10 cellular contexts compared by ENCODE assay signal in genomic region chr10:95474228-95475002, GRCh38.
DNase-seq lines count a peak whose midpoint lies in the region; ATAC-seq, FAIRE-seq and TF ChIP-seq lines count a peak whose summit lies in the region.
"Had no signal": no experiment of that assay in that cellular context is flagged by ENCODE, and none has a peak within 500 bp of the region (broad histone marks: within the 10 kb centered on the region; RNA-seq: fewer than 3 reads in every experiment).

No MANE protein-coding gene starts in this region.

- H4K8ac ChIP-seq in H1 (ENCODE audit: extremely low read depth, insufficient read depth, low read length) (no peak overlapping the region), mesenchymal stem cell (ENCODE audit: low read length) (no peak overlapping the region)

- peaks cover 10 to 36% (median 28%) of the 10 kb centered on the region in 4 experiments for H3K4me1 ChIP-seq in H1 (replicated peaks in 1 of 4; ENCODE audit: control insufficient read depth in 3 of 4, insufficient read depth in 4 of 4, low read length in 3 of 4)
- H3K4me1 ChIP-seq in mesenchymal stem cell (ENCODE audit: control insufficient read depth, insufficient read depth, low read depth, low read length): no peaks in the 10 kb centered on the region
- H3K4me1 ChIP-seq in uterus: peaks cover 3 to 10% of the 10 kb centered on the region in 2 donors
- H3K4me1 ChIP-seq: A549 had no signal

- TF ChIP-seq RAD21 in H1 (IDR thresholded peaks at IDR 0.05 in 1 of 2, conservative IDR thresholded peaks at IDR 0.05 in 1 of 2; ENCODE audit: low read depth in 2 of 2, low read length in 2 of 2): no peak

- H3K36me3 ChIP-seq in H1 (ENCODE audit: control insufficient read depth in 2 of 4, insufficient read depth in 4 of 4, low read length in 3 of 4): no peaks in the 10 kb centered on the region
- H3K36me3 ChIP-seq in mesenchymal stem cell (ENCODE audit: control insufficient read depth in 1 of 2, insufficient read depth in 2 of 2, low read depth in 1 of 2, low read length in 2 of 2): no peaks in the 10 kb centered on the region
- H3K36me3 ChIP-seq in uterus: no peaks in the 10 kb centered on the region

- no peak for TF ChIP-seq EP300 in H1 (IDR thresholded peaks at IDR 0.05; ENCODE audit: borderline replicate concordance in 1 of 2, low read depth in 2 of 2, low read length in 2 of 2)

- H2BK12ac ChIP-seq in H1 (ENCODE audit: low read depth, low read length): no peak overlapping the region
- H2BK12ac ChIP-seq in mesenchymal stem cell (ENCODE audit: low read length in 2 of 2): no peak overlapping the region

- H2BK20ac ChIP-seq in H1 (ENCODE audit: low read length): no peak overlapping the region

- H3K79me1 ChIP-seq in H1 (ENCODE audit: low read depth, low read length) (no peaks in the 10 kb centered on the region), mesenchymal stem cell (replicated peaks; ENCODE audit: low read length, poor library complexity, severe bottlenecking) (no peaks in the 10 kb centered on the region)

- no peak overlapping the region for H3K23ac ChIP-seq in H1 (ENCODE audit: insufficient read length)
- H3K23ac ChIP-seq in mesenchymal stem cell (ENCODE audit: low read length in 2 of 2): no peak overlapping the region

- H3K9me3 ChIP-seq in H1 (ENCODE audit: insufficient read depth in 2 of 2, low read depth in 1 of 2, low read length in 1 of 2): no peaks in the 10 kb centered on the region
- H3K9me3 ChIP-seq in mesenchymal stem cell (ENCODE audit: control insufficient read depth, low read length): no peaks in the 10 kb centered on the region
- H3K9me3 ChIP-seq in uterus: no peaks in the 10 kb centered on the region
- H3K9me3 ChIP-seq: A549 had no signal

- H3K18ac ChIP-seq in H1 (ENCODE audit: extremely low read depth, low read length) (peak overlapping the region; percentile 10; the same call in 1 of the 2 replicates), mesenchymal stem cell (ENCODE audit: low read depth in 1 of 2, low read length in 2 of 2) (no peak overlapping the region)

- H3K4me3 ChIP-seq in H1 (ENCODE audit: extremely low read depth in 1 of 4, insufficient read depth in 2 of 4, low read depth in 3 of 4, low read length in 4 of 4) (no peak overlapping the region), mesenchymal stem cell (ENCODE audit: insufficient read depth in 1 of 2, low read depth in 1 of 2, low read length in 2 of 2) (peak overlapping the region in 1 of 2 experiments; percentile 62), uterus (no peak overlapping the region)
- H3K4me3 ChIP-seq: A549 had no signal

- H3K27me3 ChIP-seq in H1 (replicated peaks in 1 of 4; ENCODE audit: control insufficient read depth in 3 of 4, extremely low read depth in 1 of 4, insufficient read depth in 3 of 4, low read length in 3 of 4) (no peaks in the 10 kb centered on the region), mesenchymal stem cell (ENCODE audit: control insufficient read depth in 1 of 2, insufficient read depth in 1 of 2, low read length in 2 of 2) (no peaks in the 10 kb centered on the region), uterus (no peaks in the 10 kb centered on the region)

- POLR2A ChIA-PET in H1 (lab: Charles Lee; ENCODE audit: partially characterized antibody): interaction anchor here (1.0 kb wide), 1 partner anchor 11 kb away, joined by 3 read pairs; no protein-coding TSS in a partner anchor

- H2AFZ ChIP-seq in H1 (ENCODE audit: low read length) (no peak overlapping the region), mesenchymal stem cell (ENCODE audit: low read depth, low read length) (no peak overlapping the region)

- H3K56ac ChIP-seq in H1 (replicated peaks; ENCODE audit: insufficient read length, low read depth, low read length): no peak overlapping the region

- DNase-seq in NCI-H1694 (lab: John Stamatoyannopoulos, UW) (peak; percentile 10), NCI-H1694 treated with DMSO at 0.1 percent for 48 hours (lab: John Stamatoyannopoulos, UW) (no peak), H1 (ENCODE audit: low read depth in 1 of 2, low spot score in 2 of 2) (no peak), mesenchymal stem cell (no peak), uterus (peak in 1 of 2 donors; percentile 59), GM13977 (ENCODE audit: low spot score) (no peak)
- DNase-seq in activated CD4-positive, alpha-beta T cell treated with anti-CD3 and anti-CD28 coated beads for 4 hours: no peak
- DNase-seq: NCI-H2227 treated with DMSO at 0.1 percent for 48 hours had no signal

- H4K5ac ChIP-seq in H1 (ENCODE audit: insufficient read length, low read depth, low read length): no peak overlapping the region

- TF ChIP-seq POLR2A in H1 (IDR thresholded peaks at IDR 0.05; ENCODE audit: control extremely low read depth in 1 of 2, low read depth in 2 of 2, low read length in 2 of 2) (no peak), uterus (IDR thresholded peaks at IDR 0.05) (peak in 1 of 2 donors; percentile 34)

- H3K23me2 ChIP-seq in H1 (ENCODE audit: low read depth, low read length): no peaks in the 10 kb centered on the region

- H4K20me1 ChIP-seq in H1 (replicated peaks in 1 of 2; ENCODE audit: control insufficient read depth in 1 of 2, insufficient read depth in 2 of 2, low read length in 2 of 2): no peaks in the 10 kb centered on the region

- no peak overlapping the region; the same call in 1 of the 2 replicates for H2AK5ac ChIP-seq in H1 (ENCODE audit: low read depth, low read length)
- no peak overlapping the region for H2AK5ac ChIP-seq in mesenchymal stem cell (ENCODE audit: low read length, severe bottlenecking)

- no peak for TF ChIP-seq CTCF in H1 (IDR thresholded peaks at IDR 0.05; ENCODE audit: control extremely low read depth in 1 of 3, insufficient read depth in 1 of 3, low read depth in 1 of 3, low read length in 3 of 3)
- no peak for TF ChIP-seq CTCF in uterus (IDR thresholded peaks at IDR 0.05)
- TF ChIP-seq CTCF in GM13977 (IDR thresholded peaks at IDR 0.05; ENCODE audit: extremely low read depth, insufficient read depth, missing control alignments): no peak

- WGBS in H1 (ENCODE audit: extremely low coverage in 1 of 2, insufficient coverage in 1 of 2, insufficient read length in 1 of 2, insufficient replicate concordance in 2 of 2, low coverage in 1 of 2, low lambda C conversion rate in 2 of 2, missing lambda C conversion rate in 1 of 2), 2 experiments: 81% methylated on average over 7 of the region's 7 CpGs; no CpG with 5 or more reads in 1 of the 2 experiments
- WGBS in mesenchymal stem cell: 71% methylated on average over 6 of the region's 7 CpGs

- H2BK5ac ChIP-seq in H1 (ENCODE audit: low read depth, low read length): no peak overlapping the region
- H2BK5ac ChIP-seq in mesenchymal stem cell (ENCODE audit: low read depth, low read length, poor library complexity, severe bottlenecking): no peak overlapping the region

- H3K9ac ChIP-seq in H1 (replicated peaks in 1 of 4; ENCODE audit: extremely low read depth in 1 of 4, low read depth in 3 of 4, low read length in 3 of 4): no peak overlapping the region
- peak overlapping the region; percentile 75 for H3K9ac ChIP-seq in mesenchymal stem cell (ENCODE audit: low read length)

- H4K91ac ChIP-seq in H1 (replicated peaks; ENCODE audit: insufficient read length, low read length) (no peak overlapping the region), mesenchymal stem cell (ENCODE audit: low read length) (no peak overlapping the region)

- CTCF ChIA-PET in H1 (lab: Charles Lee; ENCODE audit: partially characterized antibody): interaction anchor here (0.8 to 1.4 kb wide), 5 partner anchors 19 to 115 kb away, joined by 3 to 4 read pairs (median 4); partner anchors contain the start of gene SORBS1

- H3K4me2 ChIP-seq in H1 (ENCODE audit: insufficient read depth in 1 of 2, low read depth in 2 of 2, low read length in 2 of 2) (no peak overlapping the region), mesenchymal stem cell (ENCODE audit: low read length, poor library complexity, severe bottlenecking) (no peak overlapping the region)
- H3K4me2 ChIP-seq: A549 had no signal

- ATAC-seq in HG03139 (IDR thresholded peaks at IDR 0.05; ENCODE audit: unreplicated experiment): no peak
- ATAC-seq: A549 had no signal

- no peak overlapping the region for H3K4ac ChIP-seq in H1 (replicated peaks; ENCODE audit: insufficient read length, low read depth, low read length)
- H3K4ac ChIP-seq in mesenchymal stem cell (ENCODE audit: low read depth in 1 of 2, low read length in 2 of 2): no peak overlapping the region

- no peak overlapping the region for H3K27ac ChIP-seq in H1 (ENCODE audit: low read depth, low read length)
- H3K27ac ChIP-seq in mesenchymal stem cell (ENCODE audit: low read length, poor library complexity, severe bottlenecking): no peak overlapping the region
- peak overlapping the region; percentile 85 to 93 for H3K27ac ChIP-seq in uterus
- H3K27ac ChIP-seq: A549 had no signal

- no peak for FAIRE-seq in H1 (lab: Jason Lieb, UNC)
- FAIRE-seq: A549 had no signal

- H3K14ac ChIP-seq in H1 (ENCODE audit: insufficient read length) (no peak overlapping the region), mesenchymal stem cell (ENCODE audit: low read length in 2 of 2) (no peak overlapping the region)

- intact Hi-C loops in uterus (cut with DNase I; ENCODE audit: low total_unique reads): no loop called here

- in situ Hi-C loops in GM13977 (cut with MboI; ENCODE audit: low pct_unique_long_range_greater_than_20kb, low sequenced_read_pairs, unreplicated experiment): no loop called here

- H3K79me2 ChIP-seq in H1 (ENCODE audit: control insufficient read depth in 1 of 2, insufficient read depth in 2 of 2, low read length in 2 of 2): peaks cover 0 to 16% of the 10 kb centered on the region in 2 experiments; a peak in 2 of 4 replicates

- H2BK15ac ChIP-seq in H1 (ENCODE audit: low read length) (no peak overlapping the region), mesenchymal stem cell (ENCODE audit: low read depth, poor library complexity, severe bottlenecking) (no peak overlapping the region)

- H2BK120ac ChIP-seq in H1 (replicated peaks; ENCODE audit: low read depth, low read length) (no peak overlapping the region), mesenchymal stem cell (ENCODE audit: low read depth, low read length) (no peak overlapping the region)

TF ChIP-seq in H1, 55 proteins besides CTCF, POLR2A, EP300 and RAD21 (continues in another document):
- TF ChIP-seq CBX8 (IDR thresholded peaks at IDR 0.05; ENCODE audit: borderline replicate concordance, low read depth, low read length) (no peak), CTBP2 (IDR thresholded peaks at IDR 0.05; ENCODE audit: borderline replicate concordance, insufficient read depth, insufficient read length, low read length) (no peak), RFX5 (IDR thresholded peaks at IDR 0.05; ENCODE audit: borderline replicate concordance, low read depth, low read length) (no peak), YY1 (IDR thresholded peaks at IDR 0.05; ENCODE audit: low read depth, low read length) (no peak), NRF1 (IDR thresholded peaks at IDR 0.05; ENCODE audit: low read depth, low read length) (no peak), TEAD4 (IDR thresholded peaks at IDR 0.05; ENCODE audit: low read depth, low read length) (no peak), CBX5 (IDR thresholded peaks at IDR 0.05; ENCODE audit: low read depth, low read length) (no peak)

Comparison
In these comparisons a context has a peak if more than half of its experiments do, and no peak if none do; other contexts are left out.
1. H3K27ac ChIP-seq: peak in uterus (2 of 2); none in H1 (single experiment) and mesenchymal stem cell (single experiment).